20 cellular contexts compared by ENCODE assay signal in genomic region chr14:101711041-101711861, GRCh38. TPM values are rescaled to one million over a fixed set of nuclear protein-coding genes. Genes with fewer than 3 reads are reported as not detected.
DNase-seq lines count a peak whose midpoint lies in the region; ATAC-seq and TF ChIP-seq lines count a peak whose summit lies in the region.
"Had no signal": no experiment of that assay in that cellular context is flagged by ENCODE, and none has a peak within 500 bp of the region (broad histone marks: within the 10 kb centered on the region; RNA-seq: fewer than 3 reads in every experiment).

No MANE protein-coding gene starts in this region.

- POLR2A ChIA-PET in activated CD4-positive, alpha-beta T cell treated with anti-CD3 and anti-CD28 coated beads, Interleukin-2, amount 10 ng/mL, durations not matched to agents 7 days and 5 days (lab: Charles Lee): no interaction called here

- H3K79me2 ChIP-seq in trophoblast cell (ENCODE audit: control insufficient read depth, insufficient read depth, low read length, poor library complexity): no peaks in the 10 kb centered on the region

- no peak for DNase-seq in activated CD4-positive, alpha-beta T cell treated with anti-CD3 and anti-CD28 coated beads, Interleukin-2, amount 10 ng/mL, durations not matched to agents 7 days and 5 days
- no peak for DNase-seq in activated CD4-positive, alpha-beta T cell treated with anti-CD3 and anti-CD28 coated beads, Interleukin-2, amount 50 U/mL, for 4 hours
- DNase-seq in RWPE2 (ENCODE audit: low spot score) (peak; percentile 39), left kidney (ENCODE audit: low read depth, low spot score) (peak; percentile 51), progenitor cell of endocrine pancreas (ENCODE audit: low spot score, unreplicated experiment) (no peak), trophoblast cell (no peak), globus pallidus (ENCODE audit: low spot score) (no peak)
- DNase-seq: activated B cell treated with CpG ODN at 0.5 μM for 24 hours; amniotic stem cell; dorsolateral prefrontal cortex; left colon; NCI-H187 treated with DMSO at 0.1 percent for 48 hours; NCI-H2227 treated with DMSO at 0.1 percent for 48 hours; NCI-H82; pancreas; stimulated activated CD4-positive, alpha-beta T cell treated with anti-CD3 and anti-CD28 coated beads, Interleukin-1b, Interleukin-23, amount 100 ng/mL, for 48 hours had no signal

- no peak overlapping the region for H3K4me2 ChIP-seq in trophoblast cell (ENCODE audit: low read length)

- H2AK5ac ChIP-seq in trophoblast cell (ENCODE audit: low read length): no peak overlapping the region

- no peak overlapping the region for H2BK12ac ChIP-seq in trophoblast cell (ENCODE audit: low read length)

- CTCF ChIA-PET in activated CD4-positive, alpha-beta T cell treated with anti-CD3 and anti-CD28 coated beads, Interleukin-2, amount 10 ng/mL, durations not matched to agents 7 days and 5 days (lab: Charles Lee): interaction anchor here (0.9 to 1.7 kb wide), 2 partner anchors 10 to 106 kb away, joined by 3 to 8 read pairs; no protein-coding TSS in a partner anchor

- peak overlapping the region; percentile 75 for H3K27ac Mint-ChIP-seq in activated CD4-positive, alpha-beta T cell treated with anti-CD3 and anti-CD28 coated beads, Interleukin-2, amount 10 ng/mL, durations not matched to agents 7 days and 5 days
- H3K27ac Mint-ChIP-seq in progenitor cell of endocrine pancreas: peak overlapping the region; percentile 89
- H3K27ac Mint-ChIP-seq: activated B cell treated with CpG ODN at 0.5 μM for 24 hours had no signal

- H3K27me3 ChIP-seq in RWPE2 (ENCODE audit: insufficient read depth, poor library complexity, severe bottlenecking) (no peaks in the 10 kb centered on the region), trophoblast cell (ENCODE audit: insufficient read depth, low read length) (no peaks in the 10 kb centered on the region)
- H3K27me3 ChIP-seq: pancreas had no signal

- H2BK120ac ChIP-seq in trophoblast cell (ENCODE audit: insufficient read depth, low read length, poor library complexity): no peak overlapping the region

- H4K91ac ChIP-seq in trophoblast cell (ENCODE audit: low read depth, low read length): no peak overlapping the region

- no peak overlapping the region for H3K4me3 Mint-ChIP-seq in activated CD4-positive, alpha-beta T cell treated with anti-CD3 and anti-CD28 coated beads, Interleukin-2, amount 10 ng/mL, durations not matched to agents 7 days and 5 days
- H3K4me3 Mint-ChIP-seq in progenitor cell of endocrine pancreas (ENCODE audit: low read depth): no peak overlapping the region
- H3K4me3 Mint-ChIP-seq: activated B cell treated with CpG ODN at 0.5 μM for 24 hours had no signal

- H3K4ac ChIP-seq in trophoblast cell (ENCODE audit: low read depth, low read length): no peak overlapping the region

- H3K23ac ChIP-seq in trophoblast cell (ENCODE audit: low read length): no peak overlapping the region

- peaks cover 33% of the 10 kb centered on the region for H3K4me1 Mint-ChIP-seq in activated CD4-positive, alpha-beta T cell treated with anti-CD3 and anti-CD28 coated beads, Interleukin-2, amount 10 ng/mL, durations not matched to agents 7 days and 5 days
- no peaks in the 10 kb centered on the region for H3K4me1 Mint-ChIP-seq in progenitor cell of endocrine pancreas (ENCODE audit: low read depth)

- peaks cover 7% of the 10 kb centered on the region for H3K9me3 Mint-ChIP-seq in activated CD4-positive, alpha-beta T cell treated with anti-CD3 and anti-CD28 coated beads, Interleukin-2, amount 10 ng/mL, durations not matched to agents 7 days and 5 days
- peaks cover 3% of the 10 kb centered on the region for H3K9me3 Mint-ChIP-seq in progenitor cell of endocrine pancreas (ENCODE audit: low read depth)

- ATAC-seq in RWPE2 (ENCODE audit: low read depth) (no peak), GM18873 (IDR thresholded peaks at IDR 0.05; ENCODE audit: low FRiP score, unreplicated experiment) (no peak)
- ATAC-seq: esophagus mucosa, gastroesophageal sphincter, left colon, pancreas had no signal

- H3K4me3 ChIP-seq in RWPE2 (ENCODE audit: severe bottlenecking): no peak overlapping the region
- no peak overlapping the region for H3K4me3 ChIP-seq in trophoblast cell (ENCODE audit: low read depth, low read length)
- H3K4me3 ChIP-seq: cardiac muscle cell, dorsolateral prefrontal cortex, gastroesophageal sphincter, pancreas had no signal

- no peak for TF ChIP-seq CTCF in RWPE2 (IDR thresholded peaks at IDR 0.05; ENCODE audit: poor library complexity, severe bottlenecking)
- TF ChIP-seq CTCF in progenitor cell of endocrine pancreas (IDR thresholded peaks at IDR 0.05; ENCODE audit: unreplicated experiment): no peak

- no peaks in the 10 kb centered on the region for H3K9me3 ChIP-seq in RWPE2 (ENCODE audit: severe bottlenecking)
- no peaks in the 10 kb centered on the region for H3K9me3 ChIP-seq in trophoblast cell (ENCODE audit: insufficient read depth, low read depth, low read length)
- H3K9me3 ChIP-seq: pancreas had no signal

- WGBS in trophoblast cell (ENCODE audit: extremely low coverage, insufficient coverage, insufficient read length): 100% methylated on average over 2 of the region's 13 CpGs

- H3K79me1 ChIP-seq in trophoblast cell (ENCODE audit: low read length): no peaks in the 10 kb centered on the region

- H4K12ac ChIP-seq in trophoblast cell (ENCODE audit: low read depth, low read length): no peak overlapping the region

- no peak overlapping the region for H4K8ac ChIP-seq in trophoblast cell (ENCODE audit: low read depth, low read length)

- H3K36me3 ChIP-seq in RWPE2 (ENCODE audit: low read depth) (no peaks in the 10 kb centered on the region), trophoblast cell (ENCODE audit: control insufficient read depth in 1 of 2, insufficient read depth in 2 of 2, low read length in 2 of 2) (no peaks in the 10 kb centered on the region)
- H3K36me3 ChIP-seq: cardiac muscle cell, gastroesophageal sphincter, pancreas had no signal

- H3K27ac ChIP-seq in RWPE2 (ENCODE audit: poor library complexity, severe bottlenecking) (no peak overlapping the region), trophoblast cell (ENCODE audit: low read depth, low read length) (no peak overlapping the region)
- H3K27ac ChIP-seq: cardiac muscle cell, dorsolateral prefrontal cortex, gastroesophageal sphincter, pancreas had no signal

- no peak overlapping the region for H3K14ac ChIP-seq in trophoblast cell (ENCODE audit: low read length)

- no peak overlapping the region for H2AFZ ChIP-seq in trophoblast cell (ENCODE audit: insufficient read depth, low read length, poor library complexity)

- H3K9ac ChIP-seq in trophoblast cell (ENCODE audit: low read length): no peak overlapping the region

- H3K18ac ChIP-seq in trophoblast cell (ENCODE audit: low read length): no peak overlapping the region

- H3K36me3 Mint-ChIP-seq in activated CD4-positive, alpha-beta T cell treated with anti-CD3 and anti-CD28 coated beads, Interleukin-2, amount 10 ng/mL, durations not matched to agents 7 days and 5 days (ENCODE audit: low read depth): peaks cover 3% of the 10 kb centered on the region
- no peaks in the 10 kb centered on the region for H3K36me3 Mint-ChIP-seq in progenitor cell of endocrine pancreas (ENCODE audit: insufficient read depth)

- H3K27me3 Mint-ChIP-seq in activated CD4-positive, alpha-beta T cell treated with anti-CD3 and anti-CD28 coated beads, Interleukin-2, amount 10 ng/mL, durations not matched to agents 7 days and 5 days: no peaks in the 10 kb centered on the region
- H3K27me3 Mint-ChIP-seq in progenitor cell of endocrine pancreas: peaks cover 4% of the 10 kb centered on the region

- no peak overlapping the region for H2BK5ac ChIP-seq in trophoblast cell (ENCODE audit: low read depth, low read length, poor library complexity)

- H3K4me1 ChIP-seq in RWPE2 (ENCODE audit: insufficient read depth, poor library complexity, severe bottlenecking): peaks cover 1% of the 10 kb centered on the region
- H3K4me1 ChIP-seq in trophoblast cell (ENCODE audit: control insufficient read depth in 1 of 2, insufficient read depth in 2 of 2, low read length in 2 of 2): peaks cover 6 to 10% of the 10 kb centered on the region in 2 experiments

RNA-seq across cellular contexts. Expression of gene PPP2R5C, which starts 50.3 kb away (rescaled TPM):
- 100 to 1,000 TPM; 291 to 300 TPM for total RNA-seq in activated CD4-positive, alpha-beta T cell treated with anti-CD3 and anti-CD28 coated beads, Interleukin-2, amount 10 ng/mL, durations not matched to agents 7 days and 5 days
- total RNA-seq in progenitor cell of endocrine pancreas: 106 and 120 TPM in 2 replicates
- polyA plus RNA-seq in trophoblast cell (2013): 136 and 143 TPM in 2 replicates

Comparison
In these comparisons a context has a peak if more than half of its experiments do, and no peak if none do; other contexts are left out.
1. DNase-seq: peak in RWPE2 (single experiment) and left kidney (single experiment); none in activated CD4-positive, alpha-beta T cell treated with anti-CD3 and anti-CD28 coated beads, Interleukin-2, amount 10 ng/mL, durations not matched to agents 7 days and 5 days (single experiment), activated CD4-positive, alpha-beta T cell treated with anti-CD3 and anti-CD28 coated beads, Interleukin-2, amount 50 U/mL, for 4 hours (0 of 2), progenitor cell of endocrine pancreas (single experiment), trophoblast cell (0 of 2) and globus pallidus (single experiment).